Comparison of ENCODE assay signal across 15 cellular contexts in genomic region chr17:20092973-20093626, GRCh38.
A peak's percentile ranks its signal among the peaks of the same experiment; 100 is the strongest.
DNase-seq lines count a peak whose midpoint lies in the region; TF ChIP-seq lines count a peak whose summit lies in the region.
"Had no signal": no experiment of that assay in that cellular context is flagged by ENCODE, and none has a peak within 500 bp of the region (broad histone marks: within the 10 kb centered on the region; RNA-seq: fewer than 3 reads in every experiment).

No MANE protein-coding gene starts in this region.

- H3K79me2 ChIP-seq in smooth muscle cell (ENCODE audit: low read depth), result no peaks in the 10 kb centered on the region

- no peaks in the 10 kb centered on the region for H4K20me1 ChIP-seq in smooth muscle cell (ENCODE audit: low read depth)

- 87 to 89% methylated on average over 2 of the region's 2 CpGs for WGBS in testis, 2 donors
- 60% methylated on average over 2 of the region's 2 CpGs for WGBS in smooth muscle cell (ENCODE audit: low lambda C conversion rate)

- no peaks in the 10 kb centered on the region for H3K9me3 ChIP-seq in testis
- no peaks in the 10 kb centered on the region for H3K9me3 ChIP-seq in smooth muscle cell (replicated peaks; ENCODE audit: low read depth)

- H3K4me2 ChIP-seq in smooth muscle cell, result no peak overlapping the region

- no peak overlapping the region for H2AFZ ChIP-seq in smooth muscle cell (ENCODE audit: low read depth)

- no peak for TF ChIP-seq POLR2A in testis (IDR thresholded peaks at IDR 0.05)

- H3K27ac ChIP-seq in cingulate gyrus (ENCODE audit: low read depth, low read length) (peak overlapping the region; percentile 2), testis (peak overlapping the region; percentile 83 to 87), smooth muscle cell (ENCODE audit: low read depth) (no peak overlapping the region)
- H3K27ac ChIP-seq: 22Rv1 had no signal

- peaks cover 30% of the 10 kb centered on the region for H3K4me1 ChIP-seq in testis
- H3K4me1 ChIP-seq in smooth muscle cell (ENCODE audit: low read depth), result no peaks in the 10 kb centered on the region

- H3F3A ChIP-seq in smooth muscle cell (ENCODE audit: low read depth), result no peaks in the 10 kb centered on the region

- H3K4me3 ChIP-seq in testis (no peak overlapping the region), smooth muscle cell (no peak overlapping the region)
- H3K4me3 ChIP-seq: K562 had no signal

- intact Hi-C loops in testis (cut with DNase I; ENCODE audit: low total_unique reads), result no loop called here

- no peaks in the 10 kb centered on the region for H3K36me3 ChIP-seq in testis (ENCODE audit: low read depth, missing control alignments)
- H3K36me3 ChIP-seq in smooth muscle cell (ENCODE audit: low read depth), result no peaks in the 10 kb centered on the region

- no peaks in the 10 kb centered on the region for H3K27me3 ChIP-seq in testis
- no peaks in the 10 kb centered on the region for H3K27me3 ChIP-seq in smooth muscle cell (ENCODE audit: low read depth)

- DNase-seq in DMS53 (lab: John Stamatoyannopoulos, UW) (peak; percentile 72), DMS53 treated with DMSO at 0.1 percent for 48 hours (lab: John Stamatoyannopoulos, UW; ENCODE audit: unreplicated experiment) (no peak), NCI-H446 treated with DMSO at 0.1 percent for 48 hours (lab: John Stamatoyannopoulos, UW) (peak; percentile 69), testis (peak; percentile 4), NCI-H226 (no peak), smooth muscle cell (lab: John Stamatoyannopoulos, UW; ENCODE audit: unreplicated experiment) (no peak), GDM1 (lab: John Stamatoyannopoulos, UW) (no peak)
- DNase-seq: activated CD4-positive, alpha-beta T cell treated with anti-CD3 and anti-CD28 coated beads for 4 hours; activated naive CD8-positive, alpha-beta T cell treated with anti-CD3 and anti-CD28 coated beads, Interleukin-2, amount 10 ng/mL, durations not matched to agents 7 days and 5 days; CD8-positive, alpha-beta T cell; NCI-H2081 treated with DMSO at 0.1 percent for 48 hours; T-helper 2 cell had no signal

- H3K9ac ChIP-seq in smooth muscle cell (ENCODE audit: low read depth), result no peak overlapping the region

- no peak for TF ChIP-seq CTCF in testis (IDR thresholded peaks at IDR 0.05)
- no peak for TF ChIP-seq CTCF in smooth muscle cell (IDR thresholded peaks at IDR 0.05; ENCODE audit: borderline replicate concordance, insufficient read depth, poor library complexity, severe bottlenecking)

Comparison
In these comparisons a context has a peak if more than half of its experiments do, and no peak if none do; other contexts are left out.
1. DNase-seq: peak in DMS53 (single experiment), NCI-H446 treated with DMSO at 0.1 percent for 48 hours (single experiment) and testis (single experiment); none in DMS53 treated with DMSO at 0.1 percent for 48 hours (single experiment), NCI-H226 (single experiment), smooth muscle cell (single experiment) and GDM1 (single experiment).